19 cellular contexts compared by ENCODE assay signal in the genomic region with DNA sequence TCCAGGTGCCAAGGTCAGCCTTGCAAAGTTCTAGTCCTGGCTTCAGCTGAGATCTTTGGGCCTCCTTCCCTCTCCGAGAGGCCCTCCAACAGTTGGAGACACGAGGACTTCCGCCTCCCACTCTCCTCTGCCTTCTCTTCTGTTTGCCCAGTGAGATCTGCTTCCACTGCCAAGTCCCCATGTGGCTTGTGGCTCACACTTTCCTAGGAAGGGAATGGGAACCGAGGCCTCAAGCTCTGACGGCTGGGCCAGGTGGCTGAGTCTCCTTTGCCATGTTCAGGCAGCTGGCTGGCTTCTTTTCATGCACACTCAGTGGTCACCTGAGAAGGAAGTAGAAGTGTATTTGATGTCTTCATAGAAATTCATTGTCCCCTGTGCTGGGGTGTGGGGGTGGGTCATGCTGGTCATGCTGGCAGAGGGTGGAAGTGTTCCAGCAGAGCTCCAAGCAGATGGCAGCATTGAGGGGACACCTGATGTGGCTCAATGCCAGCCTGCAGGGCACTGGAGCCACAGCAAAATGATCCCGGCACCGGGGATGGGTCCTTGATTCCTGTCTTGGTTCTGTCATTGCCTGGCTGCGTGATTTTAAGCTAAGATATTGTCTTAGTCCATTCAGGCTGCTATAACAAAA.
A peak's percentile ranks its signal among the peaks of the same experiment; 100 is the strongest.
DNase-seq lines count a peak whose midpoint lies in the region; ATAC-seq and TF ChIP-seq lines count a peak whose summit lies in the region.
"Had no signal": no experiment of that assay in that cellular context is flagged by ENCODE, and none has a peak within 500 bp of the region (broad histone marks: within the 10 kb centered on the region; RNA-seq: fewer than 3 reads in every experiment).

No MANE protein-coding gene starts in this region.

- no peaks in the 10 kb centered on the region for H3K4me1 Mint-ChIP-seq in activated T-helper 1 cell treated with anti-CD3 and anti-CD28 coated beads, Interleukin-12 subunit alpha, Interleukin-12 subunit beta, Interleukin-2, Interleukin-4 antibody, amounts not matched to agents 30 ng/mL and 10 ng/mL and 1 ng/mL, durations not matched to agents 14 hours and 24 hours and 36 hours (ENCODE audit: low read depth)
- H3K4me1 Mint-ChIP-seq: CD4-positive, CD25-positive, alpha-beta regulatory T cell had no signal

- H4K5ac ChIP-seq in mesendoderm (ENCODE audit: low read length), result no peak overlapping the region

- no peaks in the 10 kb centered on the region for H3K36me3 Mint-ChIP-seq in activated T-helper 1 cell treated with anti-CD3 and anti-CD28 coated beads, Interleukin-12 subunit alpha, Interleukin-12 subunit beta, Interleukin-2, Interleukin-4 antibody, amounts not matched to agents 30 ng/mL and 10 ng/mL and 1 ng/mL, durations not matched to agents 14 hours and 24 hours and 36 hours (ENCODE audit: low read depth)
- H3K36me3 Mint-ChIP-seq: CD4-positive, CD25-positive, alpha-beta regulatory T cell had no signal

- no peak for ATAC-seq in Right ventricle myocardium inferior
- ATAC-seq in heart right ventricle, result no peak
- ATAC-seq: K562 had no signal

- H3K4ac ChIP-seq in mesendoderm (ENCODE audit: low read depth, low read length), result peak overlapping the region; percentile 11

- no peaks in the 10 kb centered on the region for H3K36me3 ChIP-seq in heart right ventricle
- H3K36me3 ChIP-seq in SJCRH30, result no peaks in the 10 kb centered on the region
- no peaks in the 10 kb centered on the region for H3K36me3 ChIP-seq in mesendoderm (ENCODE audit: control insufficient read depth, insufficient read depth, low read length)
- no peaks in the 10 kb centered on the region for H3K36me3 ChIP-seq in colonic mucosa
- no peaks in the 10 kb centered on the region for H3K36me3 ChIP-seq in mammary epithelial cell (ENCODE audit: insufficient read depth, low read length)
- H3K36me3 ChIP-seq: BE2C had no signal

- H2AFZ ChIP-seq in mammary epithelial cell (ENCODE audit: low read depth, low read length), result no peak overlapping the region
- H2AFZ ChIP-seq: PC-9 had no signal

- no peak overlapping the region for H3K23ac ChIP-seq in mesendoderm (ENCODE audit: low read length)

- no peaks in the 10 kb centered on the region for H3K9me3 Mint-ChIP-seq in activated T-helper 1 cell treated with anti-CD3 and anti-CD28 coated beads, Interleukin-12 subunit alpha, Interleukin-12 subunit beta, Interleukin-2, Interleukin-4 antibody, amounts not matched to agents 30 ng/mL and 10 ng/mL and 1 ng/mL, durations not matched to agents 14 hours and 24 hours and 36 hours

- no peaks in the 10 kb centered on the region for H3K79me1 ChIP-seq in mesendoderm (ENCODE audit: low read length)

- TF ChIP-seq CTCF in heart right ventricle (IDR thresholded peaks at IDR 0.05) (no peak), colonic mucosa (IDR thresholded peaks at IDR 0.05) (no peak), mammary epithelial cell (conservative IDR thresholded peaks at IDR 0.05 in 1 of 2, IDR thresholded peaks at IDR 0.05 in 1 of 2; ENCODE audit: extremely low read depth in 1 of 2, insufficient read depth in 1 of 2, low read depth in 1 of 2, low read length in 2 of 2) (no peak)

- BruUV-seq in mammary epithelial cell (replicated peaks; lab: Mats Ljungman, UMichigan), result no TSS peak

- CTCF ChIA-PET in mammary epithelial cell (lab: Charles Lee; ENCODE audit: low non-redundant PET), result no interaction called here

- peak overlapping the region; percentile 29 for H3K18ac ChIP-seq in mesendoderm (ENCODE audit: low read length)

- H2BK120ac ChIP-seq in mesendoderm (ENCODE audit: low read depth, low read length), result no peak overlapping the region

- H3K4me1 ChIP-seq in heart right ventricle (peaks cover 3 to 33% (median 20%) of the 10 kb centered on the region in 9 donors), SJCRH30 (peaks cover 38% of the 10 kb centered on the region), mesendoderm (ENCODE audit: control insufficient read depth, low read depth, low read length) (peaks cover 19% of the 10 kb centered on the region), colonic mucosa (no peaks in the 10 kb centered on the region), mammary epithelial cell (ENCODE audit: insufficient read depth, low read length) (peaks cover 33% of the 10 kb centered on the region)
- H3K4me1 ChIP-seq: BE2C had no signal

- no peaks in the 10 kb centered on the region for H3K79me2 ChIP-seq in mesendoderm (ENCODE audit: control insufficient read depth, insufficient read depth, low read length)
- H3K79me2 ChIP-seq in mammary epithelial cell (ENCODE audit: insufficient read depth, low read length), result no peaks in the 10 kb centered on the region

- H4K8ac ChIP-seq in mesendoderm (ENCODE audit: low read depth, low read length), result no peak overlapping the region

- dilution Hi-C loops in mammary epithelial cell (cut with HindIII; ENCODE audit: low sequenced_read_pairs), result no loop called here

- peak; percentile 45 for DNase-seq in Right ventricle myocardium inferior (ENCODE audit: missing footprints)
- DNase-seq in heart right ventricle, result no peak
- peak in 1 of 2 experiments; percentile 8 for DNase-seq in SJCRH30
- no peak for DNase-seq in mesendoderm
- DNase-seq in activated T-helper 1 cell treated with anti-CD3 and anti-CD28 coated beads, Interleukin-12 subunit alpha, Interleukin-12 subunit beta, Interleukin-2, Interleukin-4 antibody, amounts not matched to agents 30 ng/mL and 10 ng/mL and 1 ng/mL, durations not matched to agents 14 hours and 24 hours and 36 hours (ENCODE audit: low spot score), result no peak
- no peak for DNase-seq in colonic mucosa
- no peak for DNase-seq in mammary epithelial cell
- DNase-seq in stimulated activated CD4-positive, alpha-beta T cell treated with anti-CD3 and anti-CD28 coated beads, Interleukin-4, amount 100 ng/mL, for 1 hour, result no peak
- DNase-seq: 8988T; BE2C; Calu3; CD4-positive, CD25-positive, alpha-beta regulatory T cell; GOT3; NCI-H1105; NCI-H2227 treated with DMSO at 0.1 percent for 48 hours; NCI-H510A treated with DMSO at 0.1 percent for 48 hours; NCI-H82; PC-9 had no signal

- H4K20me1 ChIP-seq in mammary epithelial cell (ENCODE audit: insufficient read depth, low read length), result no peaks in the 10 kb centered on the region

- no peak overlapping the region for H3K4me2 ChIP-seq in mesendoderm (ENCODE audit: low read length)
- H3K4me2 ChIP-seq in mammary epithelial cell (ENCODE audit: insufficient read depth, low read depth, low read length), result no peak overlapping the region
- H3K4me2 ChIP-seq: PC-9 had no signal

- H3K27ac ChIP-seq in heart right ventricle (no peak overlapping the region), SJCRH30 (peak overlapping the region; percentile 54), mesendoderm (ENCODE audit: low read depth, low read length) (no peak overlapping the region), colonic mucosa (no peak overlapping the region), mammary epithelial cell (ENCODE audit: insufficient read depth, low read depth, low read length) (no peak overlapping the region)
- H3K27ac ChIP-seq: PC-9 had no signal

- no peak overlapping the region for H2BK15ac ChIP-seq in mesendoderm (replicated peaks; ENCODE audit: low read depth)

- H3K4me3 Mint-ChIP-seq in activated T-helper 1 cell treated with anti-CD3 and anti-CD28 coated beads, Interleukin-12 subunit alpha, Interleukin-12 subunit beta, Interleukin-2, Interleukin-4 antibody, amounts not matched to agents 30 ng/mL and 10 ng/mL and 1 ng/mL, durations not matched to agents 14 hours and 24 hours and 36 hours, result no peak overlapping the region
- H3K4me3 Mint-ChIP-seq: CD4-positive, CD25-positive, alpha-beta regulatory T cell had no signal

- 82 to 88% methylated on average over 8 of the region's 8 CpGs for whole genome bisulfite sequencing in heart right ventricle, 2 donors
- WGBS in mesendoderm (ENCODE audit: extremely low coverage, insufficient coverage, low lambda C conversion rate), result no CpG with 5 or more reads among the region's 8 CpGs
- 92% methylated on average over 8 of the region's 8 CpGs for WGBS in mammary epithelial cell (ENCODE audit: low coverage, missing lambda C conversion rate)

- H3K27me3 ChIP-seq in heart right ventricle (no peaks in the 10 kb centered on the region), SJCRH30 (no peaks in the 10 kb centered on the region), mesendoderm (ENCODE audit: insufficient read depth, low read length, poor library complexity) (no peaks in the 10 kb centered on the region), colonic mucosa (no peaks in the 10 kb centered on the region), mammary epithelial cell (ENCODE audit: insufficient read depth, low read length) (no peaks in the 10 kb centered on the region)
- H3K27me3 ChIP-seq: BE2C had no signal

- no peak overlapping the region for H3K56ac ChIP-seq in mesendoderm (ENCODE audit: low read length)

- intact Hi-C loops in Right ventricle myocardium inferior (cut with DNase I) (no loop called here), heart right ventricle (cut with DNase I) (no loop called here), colonic mucosa (cut with DNase I) (no loop called here), mammary epithelial cell (cut with micrococcal nuclease) (no loop called here)
- intact Hi-C loops in activated T-helper 1 cell treated with anti-CD3 and anti-CD28 coated beads, Interleukin-12 subunit alpha, Interleukin-12 subunit beta, Interleukin-2, Interleukin-4 antibody, amounts not matched to agents 30 ng/mL and 10 ng/mL and 1 ng/mL, durations not matched to agents 14 hours and 24 hours and 36 hours (cut with micrococcal nuclease), result no loop called here

- H3K27me3 Mint-ChIP-seq in activated T-helper 1 cell treated with anti-CD3 and anti-CD28 coated beads, Interleukin-12 subunit alpha, Interleukin-12 subunit beta, Interleukin-2, Interleukin-4 antibody, amounts not matched to agents 30 ng/mL and 10 ng/mL and 1 ng/mL, durations not matched to agents 14 hours and 24 hours and 36 hours (ENCODE audit: insufficient read depth), result peaks cover 6% of the 10 kb centered on the region

- in situ Hi-C loops in mammary epithelial cell (cut with MboI; ENCODE audit: low sequenced_read_pairs in 2 of 2), result no loop called here

- H3K9me3 ChIP-seq in heart right ventricle, result no peaks in the 10 kb centered on the region
- H3K9me3 ChIP-seq in SJCRH30 (replicated peaks), result no peaks in the 10 kb centered on the region
- H3K9me3 ChIP-seq in colonic mucosa, result no peaks in the 10 kb centered on the region
- H3K9me3 ChIP-seq in mammary epithelial cell (replicated peaks; ENCODE audit: insufficient read depth, low read length), result no peaks in the 10 kb centered on the region
- H3K9me3 ChIP-seq: BE2C had no signal

- H3K4me3 ChIP-seq in heart right ventricle, result no peak overlapping the region
- no peak overlapping the region for H3K4me3 ChIP-seq in SJCRH30
- no peak overlapping the region for H3K4me3 ChIP-seq in mesendoderm (ENCODE audit: low read length)
- H3K4me3 ChIP-seq in colonic mucosa, result no peak overlapping the region
- H3K4me3 ChIP-seq in mammary epithelial cell (replicated peaks in 1 of 3; ENCODE audit: insufficient read depth in 1 of 3, low read depth in 2 of 3, low read length in 3 of 3), result no peak overlapping the region
- H3K4me3 ChIP-seq: K562, PC-9 had no signal

- H3K27ac Mint-ChIP-seq in activated T-helper 1 cell treated with anti-CD3 and anti-CD28 coated beads, Interleukin-12 subunit alpha, Interleukin-12 subunit beta, Interleukin-2, Interleukin-4 antibody, amounts not matched to agents 30 ng/mL and 10 ng/mL and 1 ng/mL, durations not matched to agents 14 hours and 24 hours and 36 hours, result no peak overlapping the region
- H3K27ac Mint-ChIP-seq: CD4-positive, CD25-positive, alpha-beta regulatory T cell had no signal

- H2AK5ac ChIP-seq in mesendoderm (ENCODE audit: low read length), result peak overlapping the region; percentile 86

- peak overlapping the region; percentile 94 for H2BK5ac ChIP-seq in mesendoderm (ENCODE audit: low read length)

- H3K9ac ChIP-seq in mesendoderm (ENCODE audit: low read length), result no peak overlapping the region
- no peak overlapping the region for H3K9ac ChIP-seq in colonic mucosa (ENCODE audit: low read depth in 2 of 2, low read length in 2 of 2)
- no peak overlapping the region for H3K9ac ChIP-seq in mammary epithelial cell (ENCODE audit: insufficient read depth, low read length)
